3 cellular contexts compared by ENCODE assay signal in genomic region chr17:18932360-18933055, GRCh38.
TF ChIP-seq lines count a peak whose summit lies in the region.

No MANE protein-coding gene starts in this region.

TF ChIP-seq in A549, 52 proteins besides CTCF, POLR2A, EP300 and RAD21:
- no peak for TF ChIP-seq NFE2L2 (conservative IDR thresholded peaks at IDR 0.05; ENCODE audit: low read length)
- TF ChIP-seq KDM5A (IDR thresholded peaks at IDR 0.05), result no peak
- 0 out of 2 replicates have a peak, but pooled peaks have one; percentile 52 for TF ChIP-seq POLR2AphosphoS2 (conservative IDR thresholded peaks at IDR 0.05; ENCODE audit: low read length)
- TF ChIP-seq MAX (IDR thresholded peaks at IDR 0.05), result no peak
TF ChIP-seq in A549: peak in this region for 1.

TF ChIP-seq in WTC11, 78 proteins besides CTCF, POLR2A, EP300 and RAD21:
- TF ChIP-seq EMX1 (CRISPR knock-in tag; IDR thresholded peaks at IDR 0.05) (no peak), CREM (CRISPR knock-in tag; IDR thresholded peaks at IDR 0.05) (no peak), ZNF532 (CRISPR knock-in tag; IDR thresholded peaks at IDR 0.05; ENCODE audit: borderline replicate concordance) (no peak), ZNF423 (CRISPR knock-in tag; IDR thresholded peaks at IDR 0.05) (no peak), NFYB (CRISPR knock-in tag; conservative IDR thresholded peaks at IDR 0.05; ENCODE audit: low read depth) (no peak), GTF2I (CRISPR knock-in tag; conservative IDR thresholded peaks at IDR 0.05) (no peak), ETV6 (CRISPR knock-in tag; IDR thresholded peaks at IDR 0.05) (no peak), FOXK1 (CRISPR knock-in tag; IDR thresholded peaks at IDR 0.05) (no peak)
- TF ChIP-seq, protein P1, sequence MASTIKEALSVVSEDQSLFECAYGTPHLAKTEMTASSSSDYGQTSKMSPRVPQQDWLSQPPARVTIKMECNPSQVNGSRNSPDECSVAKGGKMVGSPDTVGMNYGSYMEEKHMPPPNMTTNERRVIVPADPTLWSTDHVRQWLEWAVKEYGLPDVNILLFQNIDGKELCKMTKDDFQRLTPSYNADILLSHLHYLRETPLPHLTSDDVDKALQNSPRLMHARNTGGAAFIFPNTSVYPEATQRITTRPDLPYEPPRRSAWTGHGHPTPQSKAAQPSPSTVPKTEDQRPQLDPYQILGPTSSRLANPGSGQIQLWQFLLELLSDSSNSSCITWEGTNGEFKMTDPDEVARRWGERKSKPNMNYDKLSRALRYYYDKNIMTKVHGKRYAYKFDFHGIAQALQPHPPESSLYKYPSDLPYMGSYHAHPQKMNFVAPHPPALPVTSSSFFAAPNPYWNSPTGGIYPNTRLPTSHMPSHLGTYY (CRISPR knock-in tag; IDR thresholded peaks at IDR 0.05), result no peak

TF ChIP-seq in HepG2, 621 proteins besides CTCF, POLR2A, EP300 and RAD21:
- TF ChIP-seq SSRP1 (CRISPR knock-in tag; IDR thresholded peaks at IDR 0.05), result no peak
- TF ChIP-seq RBM22 (optimal IDR thresholded peaks at IDR 0.05; ENCODE audit: low read length), result peak; percentile 66
